In the genomic region with DNA sequence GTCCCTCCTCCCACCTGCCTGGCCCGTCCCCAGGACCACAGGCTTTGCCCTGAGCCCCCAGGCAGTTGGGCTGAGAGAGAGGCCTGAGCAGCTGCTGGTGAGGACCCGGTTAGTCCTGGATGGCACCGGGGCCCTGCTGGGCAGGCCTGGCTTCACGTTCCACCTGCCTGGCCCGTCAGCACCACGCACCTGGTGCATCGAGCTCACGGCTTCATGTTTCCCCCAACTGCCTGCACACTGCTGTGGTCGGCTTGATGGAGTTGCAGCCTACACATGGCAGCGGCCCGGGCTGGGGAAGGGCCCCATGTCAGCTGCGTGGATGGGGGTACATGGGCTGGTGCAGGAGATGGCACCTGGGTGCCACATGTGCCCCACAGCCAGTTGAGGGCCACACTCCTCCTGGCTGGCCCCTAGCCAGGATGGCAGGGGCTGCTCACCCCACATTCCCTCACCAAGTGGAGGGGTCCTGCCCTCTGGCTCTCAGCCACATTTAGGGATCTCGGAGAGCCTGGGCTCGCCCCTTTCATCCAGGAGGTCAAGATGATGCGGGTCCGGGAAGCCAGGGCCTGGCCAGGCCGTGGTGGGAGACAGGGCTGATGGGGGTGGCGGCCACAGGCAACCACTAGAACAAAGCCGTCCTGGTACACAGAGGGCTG, we compare ENCODE assay signal across 1 cellular context.
TF ChIP-seq lines count a peak whose summit lies in the region.

No MANE protein-coding gene starts in this region.

TF ChIP-seq in GM23338, 12 proteins besides CTCF, POLR2A, EP300 and RAD21 (continued from another document):
- TF ChIP-seq, protein P1, sequence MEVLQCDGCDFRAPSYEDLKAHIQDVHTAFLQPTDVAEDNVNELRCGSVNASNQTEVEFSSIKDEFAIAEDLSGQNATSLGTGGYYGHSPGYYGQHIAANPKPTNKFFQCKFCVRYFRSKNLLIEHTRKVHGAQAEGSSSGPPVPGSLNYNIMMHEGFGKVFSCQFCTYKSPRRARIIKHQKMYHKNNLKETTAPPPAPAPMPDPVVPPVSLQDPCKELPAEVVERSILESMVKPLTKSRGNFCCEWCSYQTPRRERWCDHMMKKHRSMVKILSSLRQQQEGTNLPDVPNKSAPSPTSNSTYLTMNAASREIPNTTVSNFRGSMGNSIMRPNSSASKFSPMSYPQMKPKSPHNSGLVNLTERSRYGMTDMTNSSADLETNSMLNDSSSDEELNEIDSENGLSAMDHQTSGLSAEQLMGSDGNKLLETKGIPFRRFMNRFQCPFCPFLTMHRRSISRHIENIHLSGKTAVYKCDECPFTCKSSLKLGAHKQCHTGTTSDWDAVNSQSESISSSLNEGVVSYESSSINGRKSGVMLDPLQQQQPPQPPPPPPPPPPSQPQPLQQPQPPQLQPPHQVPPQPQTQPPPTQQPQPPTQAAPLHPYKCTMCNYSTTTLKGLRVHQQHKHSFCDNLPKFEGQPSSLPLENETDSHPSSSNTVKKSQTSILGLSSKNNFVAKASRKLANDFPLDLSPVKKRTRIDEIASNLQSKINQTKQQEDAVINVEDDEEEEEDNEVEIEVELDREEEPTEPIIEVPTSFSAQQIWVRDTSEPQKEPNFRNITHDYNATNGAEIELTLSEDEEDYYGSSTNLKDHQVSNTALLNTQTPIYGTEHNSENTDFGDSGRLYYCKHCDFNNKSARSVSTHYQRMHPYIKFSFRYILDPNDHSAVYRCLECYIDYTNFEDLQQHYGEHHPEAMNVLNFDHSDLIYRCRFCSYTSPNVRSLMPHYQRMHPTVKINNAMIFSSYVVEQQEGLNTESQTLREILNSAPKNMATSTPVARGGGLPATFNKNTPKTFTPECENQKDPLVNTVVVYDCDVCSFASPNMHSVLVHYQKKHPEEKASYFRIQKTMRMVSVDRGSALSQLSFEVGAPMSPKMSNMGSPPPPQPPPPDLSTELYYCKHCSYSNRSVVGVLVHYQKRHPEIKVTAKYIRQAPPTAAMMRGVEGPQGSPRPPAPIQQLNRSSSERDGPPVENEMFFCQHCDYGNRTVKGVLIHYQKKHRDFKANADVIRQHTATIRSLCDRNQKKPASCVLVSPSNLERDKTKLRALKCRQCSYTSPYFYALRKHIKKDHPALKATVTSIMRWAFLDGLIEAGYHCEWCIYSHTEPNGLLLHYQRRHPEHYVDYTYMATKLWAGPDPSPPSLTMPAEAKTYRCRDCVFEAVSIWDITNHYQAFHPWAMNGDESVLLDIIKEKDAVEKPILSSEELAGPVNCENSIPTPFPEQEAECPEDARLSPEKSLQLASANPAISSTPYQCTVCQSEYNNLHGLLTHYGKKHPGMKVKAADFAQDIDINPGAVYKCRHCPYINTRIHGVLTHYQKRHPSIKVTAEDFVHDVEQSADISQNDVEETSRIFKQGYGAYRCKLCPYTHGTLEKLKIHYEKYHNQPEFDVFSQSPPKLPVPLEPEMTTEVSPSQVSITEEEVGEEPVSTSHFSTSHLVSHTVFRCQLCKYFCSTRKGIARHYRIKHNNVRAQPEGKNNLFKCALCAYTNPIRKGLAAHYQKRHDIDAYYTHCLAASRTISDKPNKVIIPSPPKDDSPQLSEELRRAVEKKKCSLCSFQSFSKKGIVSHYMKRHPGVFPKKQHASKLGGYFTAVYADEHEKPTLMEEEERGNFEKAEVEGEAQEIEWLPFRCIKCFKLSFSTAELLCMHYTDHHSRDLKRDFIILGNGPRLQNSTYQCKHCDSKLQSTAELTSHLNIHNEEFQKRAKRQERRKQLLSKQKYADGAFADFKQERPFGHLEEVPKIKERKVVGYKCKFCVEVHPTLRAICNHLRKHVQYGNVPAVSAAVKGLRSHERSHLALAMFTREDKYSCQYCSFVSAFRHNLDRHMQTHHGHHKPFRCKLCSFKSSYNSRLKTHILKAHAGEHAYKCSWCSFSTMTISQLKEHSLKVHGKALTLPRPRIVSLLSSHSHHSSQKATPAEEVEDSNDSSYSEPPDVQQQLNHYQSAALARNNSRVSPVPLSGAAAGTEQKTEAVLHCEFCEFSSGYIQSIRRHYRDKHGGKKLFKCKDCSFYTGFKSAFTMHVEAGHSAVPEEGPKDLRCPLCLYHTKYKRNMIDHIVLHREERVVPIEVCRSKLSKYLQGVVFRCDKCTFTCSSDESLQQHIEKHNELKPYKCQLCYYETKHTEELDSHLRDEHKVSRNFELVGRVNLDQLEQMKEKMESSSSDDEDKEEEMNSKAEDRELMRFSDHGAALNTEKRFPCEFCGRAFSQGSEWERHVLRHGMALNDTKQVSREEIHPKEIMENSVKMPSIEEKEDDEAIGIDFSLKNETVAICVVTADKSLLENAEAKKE (CRISPR knock-in tag; IDR thresholded peaks at IDR 0.05): no peak
- TF ChIP-seq EZH2phosphoT487 (IDR thresholded peaks at IDR 0.05; ENCODE audit: unreplicated experiment): no peak
- no peak for TF ChIP-seq JUNB (IDR thresholded peaks at IDR 0.05; ENCODE audit: unreplicated experiment)
- TF ChIP-seq, protein P2, sequence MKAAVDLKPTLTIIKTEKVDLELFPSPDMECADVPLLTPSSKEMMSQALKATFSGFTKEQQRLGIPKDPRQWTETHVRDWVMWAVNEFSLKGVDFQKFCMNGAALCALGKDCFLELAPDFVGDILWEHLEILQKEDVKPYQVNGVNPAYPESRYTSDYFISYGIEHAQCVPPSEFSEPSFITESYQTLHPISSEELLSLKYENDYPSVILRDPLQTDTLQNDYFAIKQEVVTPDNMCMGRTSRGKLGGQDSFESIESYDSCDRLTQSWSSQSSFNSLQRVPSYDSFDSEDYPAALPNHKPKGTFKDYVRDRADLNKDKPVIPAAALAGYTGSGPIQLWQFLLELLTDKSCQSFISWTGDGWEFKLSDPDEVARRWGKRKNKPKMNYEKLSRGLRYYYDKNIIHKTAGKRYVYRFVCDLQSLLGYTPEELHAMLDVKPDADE (IDR thresholded peaks at IDR 0.05): no peak
- TF ChIP-seq, protein P3, sequence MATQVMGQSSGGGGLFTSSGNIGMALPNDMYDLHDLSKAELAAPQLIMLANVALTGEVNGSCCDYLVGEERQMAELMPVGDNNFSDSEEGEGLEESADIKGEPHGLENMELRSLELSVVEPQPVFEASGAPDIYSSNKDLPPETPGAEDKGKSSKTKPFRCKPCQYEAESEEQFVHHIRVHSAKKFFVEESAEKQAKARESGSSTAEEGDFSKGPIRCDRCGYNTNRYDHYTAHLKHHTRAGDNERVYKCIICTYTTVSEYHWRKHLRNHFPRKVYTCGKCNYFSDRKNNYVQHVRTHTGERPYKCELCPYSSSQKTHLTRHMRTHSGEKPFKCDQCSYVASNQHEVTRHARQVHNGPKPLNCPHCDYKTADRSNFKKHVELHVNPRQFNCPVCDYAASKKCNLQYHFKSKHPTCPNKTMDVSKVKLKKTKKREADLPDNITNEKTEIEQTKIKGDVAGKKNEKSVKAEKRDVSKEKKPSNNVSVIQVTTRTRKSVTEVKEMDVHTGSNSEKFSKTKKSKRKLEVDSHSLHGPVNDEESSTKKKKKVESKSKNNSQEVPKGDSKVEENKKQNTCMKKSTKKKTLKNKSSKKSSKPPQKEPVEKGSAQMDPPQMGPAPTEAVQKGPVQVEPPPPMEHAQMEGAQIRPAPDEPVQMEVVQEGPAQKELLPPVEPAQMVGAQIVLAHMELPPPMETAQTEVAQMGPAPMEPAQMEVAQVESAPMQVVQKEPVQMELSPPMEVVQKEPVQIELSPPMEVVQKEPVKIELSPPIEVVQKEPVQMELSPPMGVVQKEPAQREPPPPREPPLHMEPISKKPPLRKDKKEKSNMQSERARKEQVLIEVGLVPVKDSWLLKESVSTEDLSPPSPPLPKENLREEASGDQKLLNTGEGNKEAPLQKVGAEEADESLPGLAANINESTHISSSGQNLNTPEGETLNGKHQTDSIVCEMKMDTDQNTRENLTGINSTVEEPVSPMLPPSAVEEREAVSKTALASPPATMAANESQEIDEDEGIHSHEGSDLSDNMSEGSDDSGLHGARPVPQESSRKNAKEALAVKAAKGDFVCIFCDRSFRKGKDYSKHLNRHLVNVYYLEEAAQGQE (IDR thresholded peaks at IDR 0.05; ENCODE audit: unreplicated experiment): no peak
- TF ChIP-seq NANOG (IDR thresholded peaks at IDR 0.05; ENCODE audit: borderline replicate concordance): no peak
- TF ChIP-seq CREB1 (CRISPR knock-in tag; IDR thresholded peaks at IDR 0.05; ENCODE audit: low read depth): no peak
- TF ChIP-seq ZNF331 (CRISPR knock-in tag; IDR thresholded peaks at IDR 0.05; ENCODE audit: low read depth): no peak
- no peak for TF ChIP-seq STAT1 (IDR thresholded peaks at IDR 0.05; ENCODE audit: unreplicated experiment)
- no peak for TF ChIP-seq ZNF114 (CRISPR knock-in tag; IDR thresholded peaks at IDR 0.05)
TF ChIP-seq in GM23338: peak in this region for 0.
